8 cellular contexts compared by ENCODE assay signal in genomic region chr13:55563267-55563666, GRCh38.
"Had no signal": no experiment of that assay in that cellular context is flagged by ENCODE, and none has a peak within 500 bp of the region (broad histone marks: within the 10 kb centered on the region; RNA-seq: fewer than 3 reads in every experiment).

No MANE protein-coding gene starts in this region.

- H3K4me3 ChIP-seq: GM23338, K562 had no signal

- H3K9me3 Mint-ChIP-seq: GM23338, H9 had no signal

- H3K4me3 Mint-ChIP-seq: GM23338, H9 had no signal

- DNase-seq: H9, HCEC 1CT, IMR-90 had no signal

- FAIRE-seq: H1, H54, HTR-8/SVneo, K562 had no signal

- ATAC-seq: K562 had no signal

- H3K4me2 ChIP-seq: GM23338 had no signal

- H2AFZ ChIP-seq: GM23338 had no signal
